Comparison of ENCODE assay signal across 8 cellular contexts in the genomic region with DNA sequence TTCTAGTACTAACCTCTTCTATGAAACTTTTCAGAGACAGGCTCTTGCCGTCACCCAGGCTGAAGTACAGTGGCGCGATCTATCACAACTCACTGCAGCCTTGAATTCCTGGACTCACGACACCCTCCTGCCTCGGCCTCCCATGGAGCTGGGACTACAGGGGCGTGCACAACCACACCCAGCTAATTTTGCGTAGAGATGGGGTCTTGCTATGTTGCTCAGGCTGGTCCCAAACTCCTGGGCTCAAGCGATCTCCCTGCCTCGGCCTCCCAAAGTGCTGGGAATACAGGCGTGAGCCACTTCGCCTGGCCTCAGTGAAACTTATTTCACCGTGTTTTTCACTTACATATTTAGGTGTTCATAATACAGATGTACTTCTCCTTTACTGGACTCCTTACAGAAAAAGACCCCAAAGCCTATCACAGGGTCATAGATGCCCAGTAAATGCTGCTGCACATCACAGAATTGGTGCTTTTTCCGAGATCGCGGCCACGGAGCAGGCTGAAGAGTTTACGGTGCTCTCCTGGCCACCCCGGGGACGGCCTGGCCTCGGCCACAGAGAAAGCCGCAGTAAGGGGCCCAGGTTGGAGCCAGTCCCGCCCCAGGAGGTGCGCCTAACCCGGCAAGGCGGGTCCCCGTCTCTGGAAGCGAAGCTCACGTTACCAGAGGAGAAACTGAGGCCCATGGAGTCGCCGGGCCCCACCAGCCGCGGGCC. TPM values are rescaled to one million over a fixed set of nuclear protein-coding genes. Genes with fewer than 3 reads are reported as not detected.
DNase-seq lines count a peak whose midpoint lies in the region; ATAC-seq and TF ChIP-seq lines count a peak whose summit lies in the region.

No MANE protein-coding gene starts in this region.

- no peaks in the 10 kb centered on the region for H3K4me1 ChIP-seq in HEK293 (ENCODE audit: control insufficient read depth, insufficient read depth, low read length)
- H3K4me1 ChIP-seq in PC-3 (ENCODE audit: insufficient read depth, low read length) = peaks cover 20% of the 10 kb centered on the region
- H3K4me1 ChIP-seq in endodermal cell (ENCODE audit: control insufficient read depth, insufficient read depth, low read length) = peaks cover 4% of the 10 kb centered on the region

- peak overlapping the region; percentile 96 for H3K9ac ChIP-seq in PC-3 (ENCODE audit: low read length)
- peak overlapping the region; percentile 86 for H3K9ac ChIP-seq in endodermal cell (ENCODE audit: extremely low read depth, low read length, poor library complexity, severe bottlenecking)

- ATAC-seq in PC-3 (peak; percentile 18), natural killer cell (no peak)

- H3K27ac ChIP-seq in HEK293 (ENCODE audit: extremely low read depth, low read depth, low read length) (peak overlapping the region; percentile 77), PC-3 (ENCODE audit: low read length) (peak overlapping the region; percentile 47), endodermal cell (ENCODE audit: low read depth, low read length) (peak overlapping the region; percentile 80)

- no peaks in the 10 kb centered on the region for H3K9me2 ChIP-seq in PC-3 (replicated peaks; ENCODE audit: low read length)

- peak overlapping the region; percentile 81 for H3K4me3 Mint-ChIP-seq in endodermal cell
- peak overlapping the region; percentile 100 for H3K4me3 Mint-ChIP-seq in natural killer cell

- intact Hi-C loops in PC-3 (cut with micrococcal nuclease) (loop anchor here (1.0 kb wide), 1 partner anchor 20 kb away; the partner anchor contains the start of gene BCL7B), natural killer cell (cut with micrococcal nuclease) (loop anchor here (1.0 kb wide), 3 partner anchors 20 to 161 kb away; partner anchors contain the start of genes ABHD11, BAZ1B and BCL7B)

- no peaks in the 10 kb centered on the region for H3K9me3 ChIP-seq in HEK293 (ENCODE audit: control insufficient read depth, insufficient read depth, low read depth, low read length)
- H3K9me3 ChIP-seq in PC-3 (ENCODE audit: low read length) = no peaks in the 10 kb centered on the region
- H3K9me3 ChIP-seq in endodermal cell (ENCODE audit: control insufficient read depth, low read length) = no peaks in the 10 kb centered on the region

- H3K27me3 ChIP-seq in GM06990 (replicated peaks; ENCODE audit: control insufficient read depth, insufficient read depth, low read length) = no peaks in the 10 kb centered on the region
- no peaks in the 10 kb centered on the region for H3K27me3 ChIP-seq in PC-3 (ENCODE audit: low read length)
- H3K27me3 ChIP-seq in endodermal cell (ENCODE audit: control insufficient read depth, insufficient read depth, low read length, poor library complexity, severe bottlenecking) = peaks cover 9% of the 10 kb centered on the region

- BruUV-seq in PC-3 (replicated peaks; lab: Mats Ljungman, UMichigan) = TSS peak; percentile 54

- H3K79me2 ChIP-seq in PC-3 (ENCODE audit: low read length) = peaks cover 28% of the 10 kb centered on the region

- H3K4me3 ChIP-seq in GM06990 (replicated peaks; ENCODE audit: low read depth, low read length) = peak overlapping the region; percentile 88
- peak overlapping the region; percentile 84 for H3K4me3 ChIP-seq in HEK293 (ENCODE audit: low read depth, low read length)
- peak overlapping the region; percentile 84 for H3K4me3 ChIP-seq in PC-3 (ENCODE audit: low read length)
- H3K4me3 ChIP-seq in endodermal cell (ENCODE audit: low read length) = peak overlapping the region; percentile 100

- CTCF ChIA-PET in HEK293 (lab: Yijun Ruan, JAX) (interaction anchor here (0.7 kb wide), 1 partner anchor 156 kb away, joined by 3 read pairs; no protein-coding TSS in a partner anchor), PC-3 (lab: Charles Lee) (no interaction called here), GM10248 (lab: Yijun Ruan, JAX) (interaction anchor here (1.3 to 3.4 kb wide), 4 partner anchors 10 to 157 kb away, joined by 3 to 19 read pairs (median 8); no protein-coding TSS in a partner anchor)

- H3K4me2 ChIP-seq in PC-3 (ENCODE audit: low read length) = peak overlapping the region; percentile 89

- TF ChIP-seq CTCF in GM06990 (IDR thresholded peaks at IDR 0.05; ENCODE audit: insufficient read depth, low read length, poor library complexity, severe bottlenecking) (no peak), HEK293 (tag by site-specific recombination; IDR thresholded peaks at IDR 0.05) (no peak), PC-3 (conservative IDR thresholded peaks at IDR 0.05; ENCODE audit: low read depth, low read length) (no peak), endodermal cell (conservative IDR thresholded peaks at IDR 0.05) (no peak), natural killer cell (IDR thresholded peaks at IDR 0.05) (no peak), GM10248 (IDR thresholded peaks at IDR 0.05; ENCODE audit: control extremely low read depth, extremely low read depth, low read depth, missing control alignments) (no peak)

- H2AFZ ChIP-seq in PC-3 (ENCODE audit: low read length) = peak overlapping the region; percentile 63

- H3K9me3 Mint-ChIP-seq in endodermal cell (no peaks in the 10 kb centered on the region), natural killer cell (no peaks in the 10 kb centered on the region)

- peak overlapping the region; percentile 79 for H3K27ac Mint-ChIP-seq in endodermal cell
- H3K27ac Mint-ChIP-seq in natural killer cell = peak overlapping the region; percentile 96 to 100

- POLR2A ChIA-PET in HEK293 (lab: Yijun Ruan, JAX) = interaction anchor here (0.5 to 1.3 kb wide), 15 partner anchors 8 to 950 kb away, joined by 3 to 16 read pairs (median 4); partner anchors contain the start of genes ABHD11, BAZ1B and BCL7B
- POLR2A ChIA-PET in PC-3 (lab: Charles Lee; ENCODE audit: unreplicated experiment) = interaction anchor here (0.6 to 0.9 kb wide), 5 partner anchors 21 to 597 kb away, joined by 4 to 17 read pairs (median 7); no protein-coding TSS in a partner anchor
- POLR2A ChIA-PET in GM10248 (lab: Yijun Ruan, JAX) = interaction anchor here (0.6 to 1.5 kb wide), 4 partner anchors 12 to 1010 kb away, joined by 3 to 6 read pairs (median 4); partner anchors contain the start of gene BCL7B

- peaks cover 26% of the 10 kb centered on the region for H3K36me3 Mint-ChIP-seq in endodermal cell (ENCODE audit: low read depth)
- no peaks in the 10 kb centered on the region for H3K36me3 Mint-ChIP-seq in natural killer cell

- H3K4me1 Mint-ChIP-seq in endodermal cell (peaks cover 19% of the 10 kb centered on the region), natural killer cell (peaks cover 11 to 31% of the 10 kb centered on the region in 2 donors)

- H3F3A ChIP-seq in PC-3 (ENCODE audit: low read length, unreplicated experiment) = no peaks in the 10 kb centered on the region

- WGBS in endodermal cell (ENCODE audit: insufficient coverage in 1 of 2, insufficient read length in 1 of 2), 2 experiments = 28 to 30% methylated on average over 21 to 32 of the region's 32 CpGs

- H3K27me3 Mint-ChIP-seq in endodermal cell (ENCODE audit: insufficient read depth) (peaks cover 23% of the 10 kb centered on the region), natural killer cell (ENCODE audit: low read depth in 2 of 2) (no peaks in the 10 kb centered on the region)

- no peaks in the 10 kb centered on the region for H4K20me1 ChIP-seq in PC-3 (ENCODE audit: low read length)

- peaks cover 20% of the 10 kb centered on the region for H3K36me3 ChIP-seq in GM06990 (ENCODE audit: control insufficient read depth, insufficient read depth, low read length)
- H3K36me3 ChIP-seq in HEK293 (ENCODE audit: control insufficient read depth in 2 of 2, insufficient read depth in 1 of 2, low read length in 2 of 2) = peaks cover 17 to 27% of the 10 kb centered on the region in 2 experiments
- H3K36me3 ChIP-seq in PC-3 (ENCODE audit: low read depth, low read length) = peaks cover 18% of the 10 kb centered on the region
- H3K36me3 ChIP-seq in endodermal cell (ENCODE audit: control insufficient read depth, insufficient read depth, low read length) = peaks cover 26% of the 10 kb centered on the region

- DNase-seq in GM06990 (ENCODE audit: extremely low read depth, insufficient read length) = no peak
- peak; percentile 12 for DNase-seq in PC-3
- DNase-seq in endodermal cell = no peak
- no peak for DNase-seq in natural killer cell
- DNase-seq in Kasumi-1 (lab: John Stamatoyannopoulos, UW) = no peak
- no peak for DNase-seq in NCI-H1436 (lab: John Stamatoyannopoulos, UW)
- no peak for DNase-seq in GM10248 (ENCODE audit: extremely low spot score)

TF ChIP-seq in HEK293, 187 proteins besides CTCF, POLR2A, EP300 and RAD21:
- TF ChIP-seq ZNF335 (tag by site-specific recombination; conservative IDR thresholded peaks at IDR 0.05) = peak; percentile 56
- no peak for TF ChIP-seq ZSCAN4 (tag by site-specific recombination; IDR thresholded peaks at IDR 0.05)
- no peak for TF ChIP-seq ZNF391 (tag by site-specific recombination; IDR thresholded peaks at IDR 0.05; ENCODE audit: borderline replicate concordance, low read depth)
- TF ChIP-seq ZNF121 (tag by site-specific recombination; IDR thresholded peaks at IDR 0.05) = peak; percentile 92
- TF ChIP-seq IKZF3 (tag by site-specific recombination; IDR thresholded peaks at IDR 0.05) = no peak

RNA-seq across cellular contexts. Expression of gene TBL2, which starts 0.6 kb away (rescaled TPM):
- total RNA-seq in PC-3 (2014; rRNA removed) (62.8 and 73.0 TPM in 2 replicates), endodermal cell (10 to 100 TPM; 55.7 to 59.7 TPM), natural killer cell (10 to 100 TPM; 15.1 to 18.5 (median 17.6) TPM)
- polyA plus RNA-seq in endodermal cell (2013, experiment 1 of 2) = 43.4 TPM
- polyA plus RNA-seq in endodermal cell (2013, experiment 2 of 2) = 37.8 TPM

RNA-seq across cellular contexts. Expression of gene BCL7B, which starts 20.3 kb away (rescaled TPM):
- total RNA-seq in PC-3 (2014; rRNA removed) (41.0 and 46.5 TPM in 2 replicates), endodermal cell (10 to 100 TPM; 31.0 to 37.7 TPM), natural killer cell (100 to 1,000 TPM; 109 to 131 (median 120) TPM)
- 36.9 TPM for polyA plus RNA-seq in endodermal cell (2013, experiment 1 of 2)
- polyA plus RNA-seq in endodermal cell (2013, experiment 2 of 2) = 33.5 TPM

RNA-seq across cellular contexts. Expression of gene MLXIPL, which starts 46.5 kb away (rescaled TPM):
- 4.7 and 6.9 TPM in 2 replicates for total RNA-seq in PC-3 (2014; rRNA removed)
- 10 to 100 TPM; 39.7 to 58.0 TPM for total RNA-seq in endodermal cell
- 5.2 TPM for polyA plus RNA-seq in endodermal cell (2013, experiment 1 of 2)
- polyA plus RNA-seq in endodermal cell (2013, experiment 2 of 2) = 2.8 TPM
- total RNA-seq in natural killer cell = not detected

RNA-seq across cellular contexts. Expression of gene BAZ1B, which starts 55.7 kb away (rescaled TPM):
- 45.5 and 62.5 TPM in 2 replicates for total RNA-seq in PC-3 (2014; rRNA removed)
- total RNA-seq in endodermal cell = 10 to 100 TPM; 66.4 to 72.1 TPM
- polyA plus RNA-seq in endodermal cell (2013, experiment 1 of 2) = 66.2 TPM
- polyA plus RNA-seq in endodermal cell (2013, experiment 2 of 2) = 64.1 TPM
- total RNA-seq in natural killer cell = 10 to 100 TPM; 50.1 to 61.9 (median 59.9) TPM
